In genomic region chr14:58711382-58711781, GRCh38 we compare ENCODE assay signal across 7 cellular contexts.
"Had no signal": no experiment of that assay in that cellular context is flagged by ENCODE, and none has a peak within 500 bp of the region (broad histone marks: within the 10 kb centered on the region; RNA-seq: fewer than 3 reads in every experiment).

No MANE protein-coding gene starts in this region.

- DNase-seq: IMR-90, KBM-7, KG1 had no signal

- FAIRE-seq: HepG2, K562 had no signal

- H3K4me2 ChIP-seq: KMS-11 had no signal

- H3K4me3 ChIP-seq: K562 had no signal

- H3K27ac ChIP-seq: HL-60, KMS-11 had no signal

- ATAC-seq: HepG2 had no signal
